ENCODE assay signal across 1 cellular context in the genomic region with DNA sequence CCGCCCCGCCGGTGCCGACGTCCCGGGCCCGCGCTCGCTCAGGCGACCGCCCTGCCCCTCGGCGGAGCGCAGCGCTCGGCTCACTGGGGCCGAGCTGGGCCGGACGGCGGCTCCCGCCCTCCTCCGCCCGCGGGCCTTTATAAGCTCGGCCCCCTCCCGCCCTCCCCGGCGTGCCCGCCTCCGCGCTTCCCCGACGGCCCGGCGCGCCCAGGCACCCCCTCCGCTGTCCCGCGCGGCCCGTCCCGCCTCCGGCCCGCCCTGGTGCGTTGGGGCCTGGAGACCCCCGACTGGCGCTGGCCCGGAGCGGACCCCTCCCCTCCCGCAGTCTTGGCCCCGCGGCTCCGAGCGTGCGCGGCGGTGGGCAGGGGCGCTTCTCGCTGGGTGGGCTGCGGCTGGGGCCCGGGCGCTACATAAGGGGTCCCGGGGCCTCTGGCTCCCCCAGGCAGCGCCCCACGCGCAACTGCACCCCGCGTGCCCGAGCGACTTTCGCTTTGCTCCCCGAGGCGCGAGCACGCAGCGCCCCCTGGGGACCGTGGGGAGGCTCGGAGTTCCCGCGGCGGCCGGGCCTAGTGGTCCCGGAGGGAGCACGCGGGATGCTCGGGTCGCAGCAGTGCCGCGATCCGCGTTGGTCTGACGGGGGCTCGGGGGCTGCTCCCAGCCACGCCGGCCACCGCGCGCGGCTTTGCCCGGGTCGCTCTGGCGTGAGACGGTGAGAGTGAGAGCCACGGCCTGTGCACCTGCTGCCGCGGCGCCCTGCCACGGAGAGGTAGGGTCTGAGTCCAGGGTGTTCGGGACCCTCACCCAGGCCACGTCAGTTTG.
TF ChIP-seq lines count a peak whose summit lies in the region.

A gene with protein sequence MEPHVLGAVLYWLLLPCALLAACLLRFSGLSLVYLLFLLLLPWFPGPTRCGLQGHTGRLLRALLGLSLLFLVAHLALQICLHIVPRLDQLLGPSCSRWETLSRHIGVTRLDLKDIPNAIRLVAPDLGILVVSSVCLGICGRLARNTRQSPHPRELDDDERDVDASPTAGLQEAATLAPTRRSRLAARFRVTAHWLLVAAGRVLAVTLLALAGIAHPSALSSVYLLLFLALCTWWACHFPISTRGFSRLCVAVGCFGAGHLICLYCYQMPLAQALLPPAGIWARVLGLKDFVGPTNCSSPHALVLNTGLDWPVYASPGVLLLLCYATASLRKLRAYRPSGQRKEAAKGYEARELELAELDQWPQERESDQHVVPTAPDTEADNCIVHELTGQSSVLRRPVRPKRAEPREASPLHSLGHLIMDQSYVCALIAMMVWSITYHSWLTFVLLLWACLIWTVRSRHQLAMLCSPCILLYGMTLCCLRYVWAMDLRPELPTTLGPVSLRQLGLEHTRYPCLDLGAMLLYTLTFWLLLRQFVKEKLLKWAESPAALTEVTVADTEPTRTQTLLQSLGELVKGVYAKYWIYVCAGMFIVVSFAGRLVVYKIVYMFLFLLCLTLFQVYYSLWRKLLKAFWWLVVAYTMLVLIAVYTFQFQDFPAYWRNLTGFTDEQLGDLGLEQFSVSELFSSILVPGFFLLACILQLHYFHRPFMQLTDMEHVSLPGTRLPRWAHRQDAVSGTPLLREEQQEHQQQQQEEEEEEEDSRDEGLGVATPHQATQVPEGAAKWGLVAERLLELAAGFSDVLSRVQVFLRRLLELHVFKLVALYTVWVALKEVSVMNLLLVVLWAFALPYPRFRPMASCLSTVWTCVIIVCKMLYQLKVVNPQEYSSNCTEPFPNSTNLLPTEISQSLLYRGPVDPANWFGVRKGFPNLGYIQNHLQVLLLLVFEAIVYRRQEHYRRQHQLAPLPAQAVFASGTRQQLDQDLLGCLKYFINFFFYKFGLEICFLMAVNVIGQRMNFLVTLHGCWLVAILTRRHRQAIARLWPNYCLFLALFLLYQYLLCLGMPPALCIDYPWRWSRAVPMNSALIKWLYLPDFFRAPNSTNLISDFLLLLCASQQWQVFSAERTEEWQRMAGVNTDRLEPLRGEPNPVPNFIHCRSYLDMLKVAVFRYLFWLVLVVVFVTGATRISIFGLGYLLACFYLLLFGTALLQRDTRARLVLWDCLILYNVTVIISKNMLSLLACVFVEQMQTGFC (N-terminal part only) (minus strand): TSS at position 115 of the 819 bp plus-strand sequence. CDS start 256 bp downstream, outside the sequence.

TF ChIP-seq in K562, 482 proteins besides CTCF, POLR2A, EP300 and RAD21 (continued from another document and continues in another):
- TF ChIP-seq, protein P1, sequence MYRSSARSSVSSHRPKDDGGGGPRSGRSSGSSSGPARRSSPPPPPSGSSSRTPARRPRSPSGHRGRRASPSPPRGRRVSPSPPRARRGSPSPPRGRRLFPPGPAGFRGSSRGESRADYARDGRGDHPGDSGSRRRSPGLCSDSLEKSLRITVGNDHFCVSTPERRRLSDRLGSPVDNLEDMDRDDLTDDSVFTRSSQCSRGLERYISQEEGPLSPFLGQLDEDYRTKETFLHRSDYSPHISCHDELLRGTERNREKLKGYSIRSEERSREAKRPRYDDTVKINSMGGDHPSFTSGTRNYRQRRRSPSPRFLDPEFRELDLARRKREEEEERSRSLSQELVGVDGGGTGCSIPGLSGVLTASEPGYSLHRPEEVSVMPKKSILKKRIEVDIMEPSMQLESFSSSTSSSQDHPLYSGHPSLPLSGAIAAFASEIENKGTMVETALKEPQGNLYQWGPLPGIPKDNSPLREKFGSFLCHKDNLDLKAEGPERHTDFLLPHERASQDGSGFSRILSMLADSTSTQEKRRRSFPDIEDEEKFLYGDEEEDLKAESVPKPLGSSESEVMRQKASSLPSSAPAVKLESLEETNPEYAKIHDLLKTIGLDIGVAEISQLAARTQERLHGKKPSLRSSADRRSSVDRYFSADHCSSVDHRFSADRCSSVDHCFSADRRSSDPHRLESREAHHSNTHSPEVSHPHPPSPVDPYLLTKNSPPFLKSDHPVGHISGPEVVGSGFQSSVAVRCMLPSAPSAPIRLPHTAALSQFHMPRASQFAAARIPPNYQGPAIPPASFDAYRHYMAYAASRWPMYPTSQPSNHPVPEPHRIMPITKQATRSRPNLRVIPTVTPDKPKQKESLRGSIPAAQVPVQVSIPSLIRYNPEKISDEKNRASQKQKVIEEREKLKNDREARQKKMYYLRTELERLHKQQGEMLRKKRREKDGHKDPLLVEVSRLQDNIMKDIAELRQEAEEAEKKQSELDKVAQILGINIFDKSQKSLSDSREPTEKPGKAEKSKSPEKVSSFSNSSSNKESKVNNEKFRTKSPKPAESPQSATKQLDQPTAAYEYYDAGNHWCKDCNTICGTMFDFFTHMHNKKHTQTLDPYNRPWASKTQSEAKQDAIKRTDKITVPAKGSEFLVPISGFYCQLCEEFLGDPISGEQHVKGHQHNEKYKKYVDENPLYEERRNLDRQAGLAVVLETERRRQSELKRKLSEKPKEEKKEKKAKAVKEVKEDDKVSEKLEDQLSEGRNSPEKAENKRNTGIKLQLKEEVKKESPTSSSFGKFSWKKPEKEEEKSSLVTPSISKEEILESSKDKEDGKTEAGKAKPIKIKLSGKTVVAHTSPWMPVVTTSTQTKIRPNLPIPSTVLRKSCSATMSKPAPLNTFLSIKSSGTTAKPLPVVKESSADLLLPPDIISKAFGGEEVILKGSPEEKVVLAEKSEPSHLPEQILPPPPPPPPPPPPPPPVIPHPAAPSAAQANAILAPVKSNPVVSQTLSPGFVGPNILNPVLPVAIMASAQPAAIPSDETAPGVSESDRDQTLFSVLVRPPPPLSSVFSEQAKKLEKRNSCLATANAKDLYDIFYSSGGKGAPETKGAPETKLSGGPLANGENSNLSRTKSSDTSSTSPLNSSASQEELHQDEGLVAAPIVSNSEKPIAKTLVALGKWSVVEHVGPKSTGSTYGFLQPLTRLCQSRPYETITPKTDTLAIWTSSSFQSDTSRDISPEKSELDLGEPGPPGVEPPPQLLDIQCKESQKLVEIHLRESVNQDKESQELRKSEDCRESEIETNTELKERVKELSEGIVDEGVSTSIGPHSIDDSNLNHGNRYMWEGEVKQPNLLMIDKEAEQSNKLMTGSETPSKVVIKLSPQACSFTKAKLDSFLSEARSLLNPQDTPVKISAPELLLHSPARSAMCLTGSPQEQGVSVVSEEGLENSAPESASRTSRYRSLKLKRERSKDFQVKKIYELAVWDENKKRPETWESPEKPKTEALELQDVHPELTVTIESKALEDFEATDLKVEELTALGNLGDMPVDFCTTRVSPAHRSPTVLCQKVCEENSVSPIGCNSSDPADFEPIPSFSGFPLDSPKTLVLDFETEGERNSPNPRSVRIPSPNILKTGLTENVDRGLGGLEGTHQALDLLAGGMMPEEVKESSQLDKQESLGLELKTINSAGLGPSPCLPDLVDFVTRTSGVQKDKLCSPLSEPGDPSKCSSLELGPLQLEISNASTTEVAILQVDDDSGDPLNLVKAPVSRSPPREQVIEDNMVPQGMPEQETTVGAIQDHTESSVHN (IDR thresholded peaks at IDR 0.05; ENCODE audit: borderline replicate concordance in 1 of 2, low read depth in 1 of 2): no peak
- no peak for TF ChIP-seq ASH1L (IDR thresholded peaks at IDR 0.05; ENCODE audit: borderline replicate concordance, low read depth, partially characterized antibody)
- no peak for TF ChIP-seq HMG20B (CRISPR knock-in tag; IDR thresholded peaks at IDR 0.05)
- peak; percentile 97 for TF ChIP-seq GTF2A2 (tag; IDR thresholded peaks at IDR 0.05)
- TF ChIP-seq ZNF717 (CRISPR knock-in tag; IDR thresholded peaks at IDR 0.05): no peak
- TF ChIP-seq, protein P2, sequence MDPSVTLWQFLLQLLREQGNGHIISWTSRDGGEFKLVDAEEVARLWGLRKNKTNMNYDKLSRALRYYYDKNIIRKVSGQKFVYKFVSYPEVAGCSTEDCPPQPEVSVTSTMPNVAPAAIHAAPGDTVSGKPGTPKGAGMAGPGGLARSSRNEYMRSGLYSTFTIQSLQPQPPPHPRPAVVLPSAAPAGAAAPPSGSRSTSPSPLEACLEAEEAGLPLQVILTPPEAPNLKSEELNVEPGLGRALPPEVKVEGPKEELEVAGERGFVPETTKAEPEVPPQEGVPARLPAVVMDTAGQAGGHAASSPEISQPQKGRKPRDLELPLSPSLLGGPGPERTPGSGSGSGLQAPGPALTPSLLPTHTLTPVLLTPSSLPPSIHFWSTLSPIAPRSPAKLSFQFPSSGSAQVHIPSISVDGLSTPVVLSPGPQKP (CRISPR knock-in tag; IDR thresholded peaks at IDR 0.05): no peak
- TF ChIP-seq FUS (optimal IDR thresholded peaks at IDR 0.05; ENCODE audit: low read depth, low read length): peak; percentile 69
- TF ChIP-seq HNRNPUL1 (IDR thresholded peaks at IDR 0.05; ENCODE audit: low read length): no peak
- TF ChIP-seq, protein P3, sequence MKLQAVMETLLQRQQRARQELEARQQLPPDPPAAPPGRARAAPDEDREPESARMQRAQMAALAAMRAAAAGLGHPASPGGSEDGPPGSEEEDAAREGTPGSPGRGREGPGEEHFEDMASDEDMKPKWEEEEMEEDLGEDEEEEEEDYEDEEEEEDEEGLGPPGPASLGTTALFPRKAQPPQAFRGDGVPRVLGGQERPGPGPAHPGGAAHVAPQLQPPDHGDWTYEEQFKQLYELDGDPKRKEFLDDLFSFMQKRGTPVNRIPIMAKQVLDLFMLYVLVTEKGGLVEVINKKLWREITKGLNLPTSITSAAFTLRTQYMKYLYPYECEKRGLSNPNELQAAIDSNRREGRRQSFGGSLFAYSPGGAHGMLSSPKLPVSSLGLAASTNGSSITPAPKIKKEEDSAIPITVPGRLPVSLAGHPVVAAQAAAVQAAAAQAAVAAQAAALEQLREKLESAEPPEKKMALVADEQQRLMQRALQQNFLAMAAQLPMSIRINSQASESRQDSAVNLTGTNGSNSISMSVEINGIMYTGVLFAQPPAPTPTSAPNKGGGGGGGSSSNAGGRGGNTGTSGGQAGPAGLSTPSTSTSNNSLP (IDR thresholded peaks at IDR 0.05; ENCODE audit: borderline replicate concordance, low read depth, low read length): no peak
- no peak for TF ChIP-seq ZNF707 (CRISPR knock-in tag; conservative IDR thresholded peaks at IDR 0.05)
- TF ChIP-seq, protein P4, sequence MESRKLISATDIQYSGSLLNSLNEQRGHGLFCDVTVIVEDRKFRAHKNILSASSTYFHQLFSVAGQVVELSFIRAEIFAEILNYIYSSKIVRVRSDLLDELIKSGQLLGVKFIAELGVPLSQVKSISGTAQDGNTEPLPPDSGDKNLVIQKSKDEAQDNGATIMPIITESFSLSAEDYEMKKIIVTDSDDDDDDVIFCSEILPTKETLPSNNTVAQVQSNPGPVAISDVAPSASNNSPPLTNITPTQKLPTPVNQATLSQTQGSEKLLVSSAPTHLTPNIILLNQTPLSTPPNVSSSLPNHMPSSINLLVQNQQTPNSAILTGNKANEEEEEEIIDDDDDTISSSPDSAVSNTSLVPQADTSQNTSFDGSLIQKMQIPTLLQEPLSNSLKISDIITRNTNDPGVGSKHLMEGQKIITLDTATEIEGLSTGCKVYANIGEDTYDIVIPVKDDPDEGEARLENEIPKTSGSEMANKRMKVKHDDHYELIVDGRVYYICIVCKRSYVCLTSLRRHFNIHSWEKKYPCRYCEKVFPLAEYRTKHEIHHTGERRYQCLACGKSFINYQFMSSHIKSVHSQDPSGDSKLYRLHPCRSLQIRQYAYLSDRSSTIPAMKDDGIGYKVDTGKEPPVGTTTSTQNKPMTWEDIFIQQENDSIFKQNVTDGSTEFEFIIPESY (CRISPR knock-in tag; IDR thresholded peaks at IDR 0.05): peak; percentile 97
- TF ChIP-seq PURB (CRISPR knock-in tag; IDR thresholded peaks at IDR 0.05; ENCODE audit: low read depth): no peak
- TF ChIP-seq, protein P5, sequence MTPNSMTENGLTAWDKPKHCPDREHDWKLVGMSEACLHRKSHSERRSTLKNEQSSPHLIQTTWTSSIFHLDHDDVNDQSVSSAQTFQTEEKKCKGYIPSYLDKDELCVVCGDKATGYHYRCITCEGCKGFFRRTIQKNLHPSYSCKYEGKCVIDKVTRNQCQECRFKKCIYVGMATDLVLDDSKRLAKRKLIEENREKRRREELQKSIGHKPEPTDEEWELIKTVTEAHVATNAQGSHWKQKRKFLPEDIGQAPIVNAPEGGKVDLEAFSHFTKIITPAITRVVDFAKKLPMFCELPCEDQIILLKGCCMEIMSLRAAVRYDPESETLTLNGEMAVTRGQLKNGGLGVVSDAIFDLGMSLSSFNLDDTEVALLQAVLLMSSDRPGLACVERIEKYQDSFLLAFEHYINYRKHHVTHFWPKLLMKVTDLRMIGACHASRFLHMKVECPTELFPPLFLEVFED (CRISPR knock-in tag; conservative IDR thresholded peaks at IDR 0.05): no peak
- no peak for TF ChIP-seq NFE2L1 (tag; IDR thresholded peaks at IDR 0.05; ENCODE audit: borderline replicate concordance, low read depth)
- peak; percentile 62; the same call in 1 of the 2 replicates for TF ChIP-seq HDAC2 (IDR thresholded peaks at IDR 0.05)
- TF ChIP-seq, protein P6, sequence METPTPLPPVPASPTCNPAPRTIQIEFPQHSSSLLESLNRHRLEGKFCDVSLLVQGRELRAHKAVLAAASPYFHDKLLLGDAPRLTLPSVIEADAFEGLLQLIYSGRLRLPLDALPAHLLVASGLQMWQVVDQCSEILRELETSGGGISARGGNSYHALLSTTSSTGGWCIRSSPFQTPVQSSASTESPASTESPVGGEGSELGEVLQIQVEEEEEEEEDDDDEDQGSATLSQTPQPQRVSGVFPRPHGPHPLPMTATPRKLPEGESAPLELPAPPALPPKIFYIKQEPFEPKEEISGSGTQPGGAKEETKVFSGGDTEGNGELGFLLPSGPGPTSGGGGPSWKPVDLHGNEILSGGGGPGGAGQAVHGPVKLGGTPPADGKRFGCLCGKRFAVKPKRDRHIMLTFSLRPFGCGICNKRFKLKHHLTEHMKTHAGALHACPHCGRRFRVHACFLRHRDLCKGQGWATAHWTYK (CRISPR knock-in tag; IDR thresholded peaks at IDR 0.05): peak; percentile 33; the same call in 1 of the 2 replicates
- TF ChIP-seq, protein P7, sequence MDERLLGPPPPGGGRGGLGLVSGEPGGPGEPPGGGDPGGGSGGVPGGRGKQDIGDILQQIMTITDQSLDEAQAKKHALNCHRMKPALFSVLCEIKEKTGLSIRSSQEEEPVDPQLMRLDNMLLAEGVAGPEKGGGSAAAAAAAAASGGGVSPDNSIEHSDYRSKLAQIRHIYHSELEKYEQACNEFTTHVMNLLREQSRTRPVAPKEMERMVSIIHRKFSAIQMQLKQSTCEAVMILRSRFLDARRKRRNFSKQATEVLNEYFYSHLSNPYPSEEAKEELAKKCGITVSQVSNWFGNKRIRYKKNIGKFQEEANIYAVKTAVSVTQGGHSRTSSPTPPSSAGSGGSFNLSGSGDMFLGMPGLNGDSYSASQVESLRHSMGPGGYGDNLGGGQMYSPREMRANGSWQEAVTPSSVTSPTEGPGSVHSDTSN (CRISPR knock-in tag; IDR thresholded peaks at IDR 0.05; ENCODE audit: low read depth): no peak
- TF ChIP-seq, protein P7 (tag; conservative IDR thresholded peaks at IDR 0.05; ENCODE audit: low read depth): no peak
- no peak for TF ChIP-seq BACH1 (tag; IDR thresholded peaks at IDR 0.05)
